In the genomic region with DNA sequence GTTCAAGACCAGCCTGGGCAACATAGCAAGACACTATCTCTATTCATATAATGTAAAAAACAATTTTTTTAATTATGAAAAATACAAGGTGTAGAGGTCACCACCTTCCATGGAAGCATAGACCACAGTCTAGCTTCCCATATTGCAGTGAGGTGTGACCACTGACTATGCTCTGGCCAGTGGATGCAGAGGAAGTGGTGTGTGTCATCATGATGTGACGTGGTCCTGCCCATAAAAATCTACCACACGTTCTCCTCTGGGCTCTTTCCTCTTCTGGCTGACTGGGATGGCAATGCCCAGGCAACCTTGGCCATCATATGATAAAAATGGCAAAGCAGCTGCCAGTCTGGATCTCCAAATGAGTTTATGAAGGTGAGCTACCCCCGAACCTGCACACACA, we compare ENCODE assay signal across 11 cellular contexts.
DNase-seq lines count a peak whose midpoint lies in the region; ATAC-seq and TF ChIP-seq lines count a peak whose summit lies in the region.
"Had no signal": no experiment of that assay in that cellular context is flagged by ENCODE, and none has a peak within 500 bp of the region (broad histone marks: within the 10 kb centered on the region; RNA-seq: fewer than 3 reads in every experiment).

No MANE protein-coding gene starts in this region.

- no peaks in the 10 kb centered on the region for H3K9me3 ChIP-seq in left lung

- no peak for DNase-seq in stimulated activated naive CD8-positive, alpha-beta T cell treated with anti-CD3 and anti-CD28 coated beads, Interleukin-15, Interleukin-2, amounts not matched to agents 100 U/mL and 50 U/mL, for 24 hours
- no peak for DNase-seq in stimulated activated naive CD8-positive, alpha-beta T cell treated with anti-CD3 and anti-CD28 coated beads, Interleukin-15, amount 100 ng/mL, for 72 hours
- peak; percentile 37 for DNase-seq in SW480 (ENCODE audit: low spot score)
- peak in 1 of 2 donors; percentile 62 for DNase-seq in left lung
- DNase-seq: activated effector memory CD4-positive, alpha-beta T cell treated with anti-CD3 and anti-CD28 coated beads, Interleukin-2, amount 50 U/mL, for 16 hours; occipital lobe; stimulated activated CD4-positive, alpha-beta T cell treated with anti-CD3 and anti-CD28 coated beads, Interleukin-4, amount 100 ng/mL, for 1 hour had no signal

- no peak overlapping the region for H3K4me3 ChIP-seq in left lung

- ATAC-seq in stimulated activated naive CD8-positive, alpha-beta T cell treated with anti-CD3 and anti-CD28 coated beads, Interleukin-15, Interleukin-2, amounts not matched to agents 100 U/mL and 50 U/mL, for 24 hours, result peak; percentile 40
- ATAC-seq in stimulated activated naive CD8-positive, alpha-beta T cell treated with anti-CD3 and anti-CD28 coated beads, Interleukin-15, amount 100 ng/mL, for 72 hours, result no peak
- ATAC-seq in left lung, result peak; percentile 54
- ATAC-seq in HG02610 (IDR thresholded peaks at IDR 0.05; ENCODE audit: unreplicated experiment), result no peak
- no peak for ATAC-seq in HG03025 (IDR thresholded peaks at IDR 0.05; ENCODE audit: low FRiP score, unreplicated experiment)
- ATAC-seq in GM19023 (IDR thresholded peaks at IDR 0.05; ENCODE audit: unreplicated experiment), result no peak
- no peak for ATAC-seq in GM21786 (IDR thresholded peaks at IDR 0.05; ENCODE audit: unreplicated experiment)

- H3K27me3 Mint-ChIP-seq in stimulated activated naive CD8-positive, alpha-beta T cell treated with anti-CD3 and anti-CD28 coated beads, Interleukin-15, amount 100 ng/mL, for 72 hours, result no peaks in the 10 kb centered on the region

- no peaks in the 10 kb centered on the region for H3K9me3 Mint-ChIP-seq in stimulated activated naive CD8-positive, alpha-beta T cell treated with anti-CD3 and anti-CD28 coated beads, Interleukin-15, amount 100 ng/mL, for 72 hours

- no peak overlapping the region for H3K27ac Mint-ChIP-seq in stimulated activated naive CD8-positive, alpha-beta T cell treated with anti-CD3 and anti-CD28 coated beads, Interleukin-15, amount 100 ng/mL, for 72 hours

- peak overlapping the region in 1 of 2 donors; percentile 78 for H3K27ac ChIP-seq in left lung

- intact Hi-C loops in left lung (cut with DNase I), result no loop called here

- no peaks in the 10 kb centered on the region for H3K27me3 ChIP-seq in left lung

- H3K4me1 Mint-ChIP-seq in stimulated activated naive CD8-positive, alpha-beta T cell treated with anti-CD3 and anti-CD28 coated beads, Interleukin-15, amount 100 ng/mL, for 72 hours, result peaks cover 8% of the 10 kb centered on the region

- peaks cover 12 to 72% of the 10 kb centered on the region in 2 donors for H3K4me1 ChIP-seq in left lung

- H3K36me3 ChIP-seq in left lung, result no peaks in the 10 kb centered on the region

- no peak overlapping the region for H3K4me3 Mint-ChIP-seq in stimulated activated naive CD8-positive, alpha-beta T cell treated with anti-CD3 and anti-CD28 coated beads, Interleukin-15, amount 100 ng/mL, for 72 hours

- no peak for TF ChIP-seq CTCF in left lung (IDR thresholded peaks at IDR 0.05)

Comparison
In these comparisons a context has a peak if more than half of its experiments do, and no peak if none do; other contexts are left out.
1. ATAC-seq: peak in stimulated activated naive CD8-positive, alpha-beta T cell treated with anti-CD3 and anti-CD28 coated beads, Interleukin-15, Interleukin-2, amounts not matched to agents 100 U/mL and 50 U/mL, for 24 hours (single experiment) and left lung (single experiment); none in stimulated activated naive CD8-positive, alpha-beta T cell treated with anti-CD3 and anti-CD28 coated beads, Interleukin-15, amount 100 ng/mL, for 72 hours (single experiment), HG02610 (single experiment), HG03025 (single experiment), GM19023 (single experiment) and GM21786 (single experiment).